Comparison of ENCODE assay signal across 1 cellular context in the genomic region with DNA sequence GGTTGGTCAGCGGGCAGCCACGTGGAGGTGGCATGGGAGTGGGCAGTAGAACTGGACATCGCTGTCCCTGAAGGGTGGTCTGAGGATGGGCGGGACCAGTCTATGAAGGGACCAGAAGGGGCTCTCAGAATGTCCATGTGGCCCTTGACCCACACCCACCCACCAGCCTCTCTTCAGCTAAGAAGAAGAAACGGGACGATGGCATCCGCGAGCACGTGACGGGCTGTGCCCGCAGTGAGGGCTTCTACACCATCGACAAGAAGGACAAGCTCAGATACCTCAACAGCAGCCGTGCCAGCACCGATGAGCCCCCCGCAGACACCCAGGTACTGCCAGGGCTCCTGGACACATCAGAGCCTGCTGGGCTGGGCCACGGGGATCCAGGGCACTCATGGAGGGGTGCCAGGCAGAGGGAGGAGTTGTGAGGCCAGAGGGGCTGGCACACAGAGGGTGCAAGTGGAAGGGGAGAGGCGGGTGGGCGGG.
A peak's percentile ranks its signal among the peaks of the same experiment; 100 is the strongest.
TF ChIP-seq lines count a peak whose summit lies in the region.

No MANE protein-coding gene starts in this region.

TF ChIP-seq in GM23338, 12 proteins besides CTCF, POLR2A, EP300 and RAD21 (continued from another document):
- TF ChIP-seq ZNF462 (CRISPR knock-in tag; IDR thresholded peaks at IDR 0.05) (no peak), ETS1 (IDR thresholded peaks at IDR 0.05) (no peak), POLR2AphosphoS5 (IDR thresholded peaks at IDR 0.05; ENCODE audit: low read depth) (peak; percentile 30; the same call in 1 of the 2 replicates)
